In the genomic region with DNA sequence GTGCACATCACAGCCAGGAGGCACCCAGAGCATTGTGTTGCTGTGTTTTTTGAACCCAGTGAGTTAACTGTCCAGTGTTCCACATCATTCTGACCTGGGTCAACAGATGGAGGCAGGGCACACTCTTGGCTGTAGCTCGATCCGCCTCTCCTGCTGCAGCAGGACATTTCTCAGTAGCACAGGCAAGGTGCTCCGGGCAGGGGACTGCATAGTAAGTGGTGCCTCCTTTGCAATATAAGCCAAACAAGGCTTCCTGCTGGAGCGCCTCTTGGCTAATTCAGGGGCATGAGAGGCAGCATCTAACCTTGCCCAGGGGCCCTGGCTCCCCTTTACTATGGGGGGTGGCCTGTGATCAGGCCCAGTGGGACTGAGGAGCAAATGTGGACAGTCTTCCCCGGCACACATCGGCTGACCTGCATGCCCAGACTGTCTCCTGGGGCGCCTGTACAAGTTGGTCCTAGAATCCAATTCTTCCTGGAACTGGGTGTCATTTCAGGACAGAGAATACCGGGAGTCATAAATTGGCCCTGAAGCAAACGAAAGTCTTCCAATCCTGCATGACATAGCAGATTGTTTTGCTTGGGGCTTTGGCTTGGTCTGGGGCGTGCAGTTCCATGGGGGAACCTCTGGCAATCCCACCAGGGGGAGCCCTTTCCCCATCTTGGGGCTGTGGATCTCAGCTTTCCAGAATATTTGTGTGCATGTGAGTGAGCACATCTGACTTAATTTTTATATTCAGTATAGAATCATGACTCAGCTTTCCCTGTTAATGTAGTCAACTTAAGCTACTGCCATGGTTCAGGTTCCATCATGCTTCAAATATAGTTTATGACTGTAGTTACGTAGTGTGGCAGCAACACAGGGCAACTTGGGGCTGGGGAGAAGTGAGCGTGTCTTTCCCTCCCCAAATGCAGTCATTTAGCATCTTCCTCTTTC, we compare ENCODE assay signal across 8 cellular contexts. TPM values are rescaled to one million over a fixed set of nuclear protein-coding genes. Genes with fewer than 3 reads are reported as not detected.
DNase-seq lines count a peak whose midpoint lies in the region; ATAC-seq and TF ChIP-seq lines count a peak whose summit lies in the region.

No MANE protein-coding gene starts in this region.

- H2AFZ ChIP-seq in GM23248: peak overlapping the region; percentile 87

- H3K36me3 ChIP-seq in GM23248 (ENCODE audit: low read depth) (no peaks in the 10 kb centered on the region), right lobe of liver (no peaks in the 10 kb centered on the region)

- TF ChIP-seq CTCF in right lobe of liver (IDR thresholded peaks at IDR 0.05): peak; percentile 90 to 97 (median 92)

- H3K79me2 ChIP-seq in GM23248 (ENCODE audit: insufficient read depth): no peaks in the 10 kb centered on the region

- peak; percentile 24 for TF ChIP-seq POLR2A in right lobe of liver (IDR thresholded peaks at IDR 0.05)

- no peak overlapping the region for H3K4me3 ChIP-seq in GM23248
- peak overlapping the region in 1 of 3 donors; percentile 15 for H3K4me3 ChIP-seq in right lobe of liver

- H3K4me2 ChIP-seq in GM23248 (ENCODE audit: unreplicated experiment): peak overlapping the region; percentile 75

- H3K27me3 ChIP-seq in GM23248 (replicated peaks; ENCODE audit: insufficient read depth) (no peaks in the 10 kb centered on the region), right lobe of liver (no peaks in the 10 kb centered on the region)

- peak overlapping the region; percentile 74 for H3K9ac ChIP-seq in GM23248

- WGBS in GM23248 (ENCODE audit: low coverage in 1 of 2, low lambda C conversion rate in 2 of 2, missing lambda C conversion rate in 2 of 2), 2 experiments: 19 to 24% methylated on average over 12 of the region's 12 CpGs
- WGBS in right lobe of liver (ENCODE audit: insufficient coverage, low coverage, low lambda C conversion rate, missing lambda C conversion rate): 13% methylated on average over 5 of the region's 12 CpGs

- no peaks in the 10 kb centered on the region for H3K9me3 ChIP-seq in GM23248 (ENCODE audit: low read depth)
- no peaks in the 10 kb centered on the region for H3K9me3 ChIP-seq in right lobe of liver

- H3F3A ChIP-seq in GM23248 (ENCODE audit: insufficient read depth): no peaks in the 10 kb centered on the region

- H4K20me1 ChIP-seq in GM23248 (ENCODE audit: insufficient read depth): no peaks in the 10 kb centered on the region

- ATAC-seq in right lobe of liver: peak; percentile 94 to 97 (median 96)
- no peak for ATAC-seq in HG03457 (IDR thresholded peaks at IDR 0.05; ENCODE audit: unreplicated experiment)

- intact Hi-C loops in right lobe of liver (cut with DNase I): loop anchor here in 1 of 2 donors (10.0 kb wide), 1 partner anchor 57 kb away; a partner anchor contains a TSS

- peaks cover 15% of the 10 kb centered on the region for H3K4me1 ChIP-seq in GM23248 (ENCODE audit: insufficient read depth)
- peaks cover 0 to 10% (median 2%) of the 10 kb centered on the region in 4 donors for H3K4me1 ChIP-seq in right lobe of liver

- peak overlapping the region; percentile 72 for H3K27ac ChIP-seq in GM23248
- peak overlapping the region; percentile 49 to 74 (median 65) for H3K27ac ChIP-seq in right lobe of liver

- in situ Hi-C loops in ACHN (cut with HindIII; ENCODE audit: low pct_ligation_motif_present, low pct_unique_long_range_greater_than_20kb, low sequenced_read_pairs): no loop called here
- in situ Hi-C loops in GM23248 (cut with MboI): loop anchor here (10.0 kb wide), 1 partner anchor 257 kb away; no protein-coding TSS in a partner anchor

- peak; percentile 67 for DNase-seq in ACHN
- DNase-seq in GM23248: peak; percentile 93
- peak; percentile 50 to 83 for DNase-seq in NCI-H526 (lab: John Stamatoyannopoulos, UW)
- peak; percentile 83 to 84 for DNase-seq in activated CD4-positive, alpha-beta T cell treated with anti-CD3 and anti-CD28 coated beads, Interleukin-2, amount 50 U/mL, for 4 hours
- DNase-seq in dermis blood vessel endothelial cell: peak; percentile 90
- peak; percentile 87 to 90 (median 88) for DNase-seq in right lobe of liver
- peak; percentile 91 to 92 for DNase-seq in stimulated activated CD4-positive, alpha-beta T cell treated with anti-CD3 and anti-CD28 coated beads, Interleukin-2, amount 100 ng/mL, for 24 hours

- H3K9me2 ChIP-seq in GM23248 (ENCODE audit: insufficient read depth): no peaks in the 10 kb centered on the region

RNA-seq across cellular contexts. Expression of a gene that starts 56.0 kb away (rescaled TPM):
- 23.1 and 27.0 TPM in 2 replicates for total RNA-seq in GM23248 (2014; rRNA removed; shearing (Covaris generic))
- 16.9 and 17.5 TPM in 2 replicates for polyA plus RNA-seq in GM23248 (2016; fragmentation: Nextera tagmentation; extraction: Ambion mirVana)
- total RNA-seq in dermis blood vessel endothelial cell (8.5 and 9.1 TPM in 2 replicates), right lobe of liver (1 to 10 TPM; 3.2 to 9.9 (median 5.0) TPM)
